Comparison of ENCODE assay signal across 17 cellular contexts in genomic region chr2:28678175-28678855, GRCh38.
DNase-seq lines count a peak whose midpoint lies in the region; ATAC-seq, FAIRE-seq and TF ChIP-seq lines count a peak whose summit lies in the region.
"Had no signal": no experiment of that assay in that cellular context is flagged by ENCODE, and none has a peak within 500 bp of the region (broad histone marks: within the 10 kb centered on the region; RNA-seq: fewer than 3 reads in every experiment).

No MANE protein-coding gene starts in this region.

- no peaks in the 10 kb centered on the region for H3K36me3 ChIP-seq in HepG2 (replicated peaks in 1 of 2; ENCODE audit: control insufficient read depth in 1 of 2, insufficient read depth in 2 of 2, low read length in 2 of 2)
- no peaks in the 10 kb centered on the region for H3K36me3 ChIP-seq in right lobe of liver
- no peaks in the 10 kb centered on the region for H3K36me3 ChIP-seq in transverse colon

- H3K9me3 ChIP-seq in HepG2 (ENCODE audit: low read length) (no peaks in the 10 kb centered on the region), right lobe of liver (no peaks in the 10 kb centered on the region), transverse colon (no peaks in the 10 kb centered on the region)

- no peaks in the 10 kb centered on the region for H3K79me2 ChIP-seq in HepG2 (ENCODE audit: insufficient read depth, low read length)

- FAIRE-seq in HepG2 (lab: Jason Lieb, UNC): no peak
- FAIRE-seq: bronchial epithelial cell, GM12892 had no signal

- DNase-seq in HepG2 (ENCODE audit: low spot score) (no peak), right lobe of liver (no peak), nephron progenitor cell (no peak), NCI-H2171 (lab: John Stamatoyannopoulos, UW) (no peak), transverse colon (no peak)
- no peak for DNase-seq in activated T-cell treated with anti-CD3 and anti-CD28 coated beads, Interleukin-2, amount 50 U/mL, for 24 hours
- DNase-seq: CD4-positive, alpha-beta T cell; DMS79; H9; NCI-H1092 treated with DMSO at 0.1 percent for 48 hours; NCI-H2081 treated with DMSO at 0.1 percent for 48 hours; NCI-H526 treated with DMSO at 0.1 percent for 48 hours; PC-3 had no signal

- H3K27ac Mint-ChIP-seq in dendritic cell treated with granulocyte-macrophage colony-stimulating factor and Interleukin-4, amounts not matched to agents 40 ng/mL and 50 ng/mL, for 4 days: peak overlapping the region; percentile 39
- H3K27ac Mint-ChIP-seq in nephron progenitor cell: peak overlapping the region; percentile 86
- H3K27ac Mint-ChIP-seq in activated T-cell treated with anti-CD3 and anti-CD28 coated beads, Interleukin-2, amount 50 U/mL, for 24 hours: no peak overlapping the region
- H3K27ac Mint-ChIP-seq: CD4-positive, alpha-beta T cell; T-helper 2 cell treated with Interferon-gamma antibody and Interleukin-4, amounts not matched to agents 5 μg/mL and 100 μg/mL, for 36 hours had no signal

- no peak overlapping the region for H2AFZ ChIP-seq in HepG2 (ENCODE audit: low read length)

- ATAC-seq in HepG2: no peak
- no peak for ATAC-seq in right lobe of liver
- ATAC-seq: PC-3 had no signal

- H3K27me3 ChIP-seq in HepG2 (ENCODE audit: control insufficient read depth in 1 of 2, insufficient read depth in 2 of 2, low read length in 2 of 2): peaks cover 0 to 11% of the 10 kb centered on the region in 2 experiments; a peak in 1 of 5 replicates
- H3K27me3 ChIP-seq in right lobe of liver: no peaks in the 10 kb centered on the region
- H3K27me3 ChIP-seq in transverse colon: no peaks in the 10 kb centered on the region

- no peaks in the 10 kb centered on the region for H3K27me3 Mint-ChIP-seq in dendritic cell treated with granulocyte-macrophage colony-stimulating factor and Interleukin-4, amounts not matched to agents 40 ng/mL and 50 ng/mL, for 4 days
- H3K27me3 Mint-ChIP-seq in nephron progenitor cell (ENCODE audit: low read depth, poor library complexity): peaks cover 8% of the 10 kb centered on the region
- no peaks in the 10 kb centered on the region for H3K27me3 Mint-ChIP-seq in activated T-cell treated with anti-CD3 and anti-CD28 coated beads, Interleukin-2, amount 50 U/mL, for 24 hours
- H3K27me3 Mint-ChIP-seq: CD4-positive, alpha-beta T cell had no signal

- H3K4me3 ChIP-seq in HepG2 (replicated peaks in 1 of 3; ENCODE audit: insufficient read depth in 1 of 3, low read depth in 2 of 3, low read length in 3 of 3) (no peak overlapping the region), right lobe of liver (no peak overlapping the region), transverse colon (no peak overlapping the region)

- H3K27ac ChIP-seq in HepG2 (ENCODE audit: extremely low read length, insufficient read depth, low read length) (no peak overlapping the region), right lobe of liver (no peak overlapping the region), transverse colon (no peak overlapping the region)

- H4K20me1 ChIP-seq in HepG2 (ENCODE audit: insufficient read depth, low read length): no peaks in the 10 kb centered on the region; the same call in 1 of the 2 replicates

- CTCF ChIA-PET in HepG2 (lab: Yijun Ruan, JAX; ENCODE audit: low intra/inter-chr PET ratio, low total read pairs): no interaction called here

- peaks cover 43% of the 10 kb centered on the region for H3K4me1 Mint-ChIP-seq in dendritic cell treated with granulocyte-macrophage colony-stimulating factor and Interleukin-4, amounts not matched to agents 40 ng/mL and 50 ng/mL, for 4 days (ENCODE audit: low read depth)
- peaks cover 49% of the 10 kb centered on the region for H3K4me1 Mint-ChIP-seq in nephron progenitor cell
- peaks cover 47% of the 10 kb centered on the region for H3K4me1 Mint-ChIP-seq in activated T-cell treated with anti-CD3 and anti-CD28 coated beads, Interleukin-2, amount 50 U/mL, for 24 hours (ENCODE audit: low read depth)

- in situ Hi-C loops in HepG2 (cut with HindIII; ENCODE audit: extremely low pct_ligation_motif_present, low pct_unique_long_range_greater_than_20kb): no loop called here
- in situ Hi-C loops in transverse colon (cut with MboI; ENCODE audit: low pct_ligation_motif_present in 1 of 4, low pct_unique_long_range_greater_than_20kb in 1 of 4, low sequenced_read_pairs in 3 of 4): no loop called here

- WGBS in HepG2 (ENCODE audit: low lambda C conversion rate): 38% methylated on average over 11 of the region's 11 CpGs
- 82% methylated on average over 4 of the region's 11 CpGs for WGBS in right lobe of liver (ENCODE audit: insufficient coverage, low coverage, low lambda C conversion rate, missing lambda C conversion rate)
- WGBS in transverse colon (ENCODE audit: low coverage in 1 of 2), 2 donors: 85 to 89% methylated on average over 4 to 11 of the region's 11 CpGs

- BruUV-seq in HepG2 (replicated peaks; lab: Mats Ljungman, UMichigan): no TSS peak

- no peak for TF ChIP-seq POLR2A in HepG2 (IDR thresholded peaks at IDR 0.05; ENCODE audit: insufficient read depth in 1 of 2, low read depth in 2 of 2, low read length in 2 of 2)
- no peak for TF ChIP-seq POLR2A in right lobe of liver (IDR thresholded peaks at IDR 0.05)
- TF ChIP-seq POLR2A in transverse colon (IDR thresholded peaks at IDR 0.05): no peak

- intact Hi-C loops in HepG2 (cut with micrococcal nuclease; ENCODE audit: unreplicated experiment) (no loop called here), right lobe of liver (cut with DNase I) (no loop called here), transverse colon (cut with DNase I; ENCODE audit: low total_unique reads) (no loop called here)
- intact Hi-C loops in dendritic cell treated with granulocyte-macrophage colony-stimulating factor and Interleukin-4, amounts not matched to agents 40 ng/mL and 50 ng/mL, for 4 days (cut with micrococcal nuclease): no loop called here

- H3K4me2 ChIP-seq in HepG2 (ENCODE audit: low read depth, low read length): no peak overlapping the region

- H3K9me3 Mint-ChIP-seq in dendritic cell treated with granulocyte-macrophage colony-stimulating factor and Interleukin-4, amounts not matched to agents 40 ng/mL and 50 ng/mL, for 4 days: peaks cover 2% of the 10 kb centered on the region
- H3K9me3 Mint-ChIP-seq in nephron progenitor cell: peaks cover 5% of the 10 kb centered on the region
- peaks cover 2% of the 10 kb centered on the region for H3K9me3 Mint-ChIP-seq in activated T-cell treated with anti-CD3 and anti-CD28 coated beads, Interleukin-2, amount 50 U/mL, for 24 hours
- H3K9me3 Mint-ChIP-seq: H9 had no signal

- no peak overlapping the region for H3K4me3 Mint-ChIP-seq in dendritic cell treated with granulocyte-macrophage colony-stimulating factor and Interleukin-4, amounts not matched to agents 40 ng/mL and 50 ng/mL, for 4 days
- no peak overlapping the region for H3K4me3 Mint-ChIP-seq in nephron progenitor cell
- no peak overlapping the region for H3K4me3 Mint-ChIP-seq in activated T-cell treated with anti-CD3 and anti-CD28 coated beads, Interleukin-2, amount 50 U/mL, for 24 hours
- H3K4me3 Mint-ChIP-seq: CD4-positive, alpha-beta T cell; H9; T-helper 2 cell treated with Interferon-gamma antibody and Interleukin-4, amounts not matched to agents 5 μg/mL and 100 μg/mL, for 36 hours had no signal

- H3K36me3 Mint-ChIP-seq in dendritic cell treated with granulocyte-macrophage colony-stimulating factor and Interleukin-4, amounts not matched to agents 40 ng/mL and 50 ng/mL, for 4 days (ENCODE audit: low read depth): no peaks in the 10 kb centered on the region
- H3K36me3 Mint-ChIP-seq in nephron progenitor cell (ENCODE audit: low read depth): no peaks in the 10 kb centered on the region
- no peaks in the 10 kb centered on the region for H3K36me3 Mint-ChIP-seq in activated T-cell treated with anti-CD3 and anti-CD28 coated beads, Interleukin-2, amount 50 U/mL, for 24 hours (ENCODE audit: low read depth)

- TF ChIP-seq CTCF in HepG2 (CRISPR knock-in tag; IDR thresholded peaks at IDR 0.05): no peak
- no peak for TF ChIP-seq CTCF in right lobe of liver (IDR thresholded peaks at IDR 0.05)
- TF ChIP-seq CTCF in nephron progenitor cell (IDR thresholded peaks at IDR 0.05): no peak
- TF ChIP-seq CTCF in transverse colon (IDR thresholded peaks at IDR 0.05): no peak

- POLR2A ChIA-PET in HepG2 (lab: Yijun Ruan, JAX): no interaction called here

- peaks cover 13% of the 10 kb centered on the region for H3K4me1 ChIP-seq in HepG2 (ENCODE audit: insufficient read depth, low read length)
- peaks cover 0 to 3% (median 1%) of the 10 kb centered on the region in 4 donors for H3K4me1 ChIP-seq in right lobe of liver
- H3K4me1 ChIP-seq in transverse colon: peaks cover 0 to 21% (median 9%) of the 10 kb centered on the region in 4 donors

- no peak overlapping the region for H3K9ac ChIP-seq in HepG2 (ENCODE audit: insufficient read depth, low read depth, low read length)

- no peak for TF ChIP-seq RAD21 in HepG2 (CRISPR knock-in tag; IDR thresholded peaks at IDR 0.05)

- TF ChIP-seq EP300 in HepG2 (IDR thresholded peaks at IDR 0.05; ENCODE audit: low read depth in 2 of 2, low read length in 2 of 2) (no peak), HepG2 (CRISPR knock-in tag; IDR thresholded peaks at IDR 0.05; ENCODE audit: borderline replicate concordance) (no peak), transverse colon (IDR thresholded peaks at IDR 0.05; ENCODE audit: low read depth) (no peak)

TF ChIP-seq in HepG2, 621 proteins besides CTCF, POLR2A, EP300 and RAD21 (continues in another document):
- TF ChIP-seq FOXO4 (CRISPR knock-in tag; conservative IDR thresholded peaks at IDR 0.05): 0 out of 2 replicates have a peak, but pooled peaks have one; percentile 55
- TF ChIP-seq HNF4A (CRISPR knock-in tag; IDR thresholded peaks at IDR 0.05): 0 out of 2 replicates have a peak, but pooled peaks have one; percentile 13
